ENCODE assay signal across 24 cellular contexts in genomic region chr6:43122146-43122545, GRCh38. TPM values are rescaled to one million over a fixed set of nuclear protein-coding genes. Genes with fewer than 3 reads are reported as not detected.
A peak's percentile ranks its signal among the peaks of the same experiment; 100 is the strongest.
DNase-seq lines count a peak whose midpoint lies in the region; FAIRE-seq and TF ChIP-seq lines count a peak whose summit lies in the region.
"Had no signal": no experiment of that assay in that cellular context is flagged by ENCODE, and none has a peak within 500 bp of the region (broad histone marks: within the 10 kb centered on the region; RNA-seq: fewer than 3 reads in every experiment).

No MANE protein-coding gene starts in this region.

- H3K4me3 Mint-ChIP-seq in mesothelial cell of epicardium = no peak overlapping the region
- H3K4me3 Mint-ChIP-seq: activated B cell treated with CpG ODN at 0.5 μM for 24 hours; activated CD8-positive, alpha-beta T cell treated with anti-CD3 and anti-CD28 coated beads, Interleukin-2, amount 10 ng/mL, durations not matched to agents 7 days and 5 days; activated naive CD8-positive, alpha-beta T cell; CD4-positive, CD25-positive, alpha-beta regulatory T cell had no signal

- H3K36me3 ChIP-seq in left ventricle myocardium inferior = no peaks in the 10 kb centered on the region
- no peaks in the 10 kb centered on the region for H3K36me3 ChIP-seq in mammary epithelial cell (ENCODE audit: insufficient read depth, low read length)
- no peaks in the 10 kb centered on the region for H3K36me3 ChIP-seq in vagina
- no peaks in the 10 kb centered on the region for H3K36me3 ChIP-seq in suprapubic skin
- H3K36me3 ChIP-seq: cardiac muscle cell, pancreas, transverse colon had no signal

- H3K9me3 ChIP-seq in left ventricle myocardium inferior (replicated peaks) (no peaks in the 10 kb centered on the region), mammary epithelial cell (replicated peaks; ENCODE audit: insufficient read depth, low read length) (no peaks in the 10 kb centered on the region), vagina (no peaks in the 10 kb centered on the region), suprapubic skin (no peaks in the 10 kb centered on the region)
- H3K9me3 ChIP-seq: pancreas, transverse colon had no signal

- no peak for FAIRE-seq in RCC 7860 (lab: Jason Lieb, UNC)
- FAIRE-seq: pancreas, small intestine had no signal

- H3K79me2 ChIP-seq in mammary epithelial cell (ENCODE audit: insufficient read depth, low read length) = peaks cover 81% of the 10 kb centered on the region

- intact Hi-C loops in cardiac septum (cut with DNase I) (no loop called here), left ventricle myocardium inferior (cut with micrococcal nuclease) (no loop called here), mammary epithelial cell (cut with micrococcal nuclease) (no loop called here), vagina (cut with DNase I) (loop anchor here (10.0 kb wide), 1 partner anchor 47 kb away; the partner anchor contains the start of gene PTK7)

- no peaks in the 10 kb centered on the region for H3K9me3 Mint-ChIP-seq in mesothelial cell of epicardium
- H3K9me3 Mint-ChIP-seq: activated B cell treated with CpG ODN at 0.5 μM for 24 hours; CD4-positive, CD25-positive, alpha-beta regulatory T cell had no signal

- H3K27me3 ChIP-seq in left ventricle myocardium inferior (ENCODE audit: low read depth) (no peaks in the 10 kb centered on the region), mammary epithelial cell (ENCODE audit: insufficient read depth, low read length) (no peaks in the 10 kb centered on the region), vagina (no peaks in the 10 kb centered on the region), suprapubic skin (no peaks in the 10 kb centered on the region)
- H3K27me3 ChIP-seq: cardiac muscle cell, pancreas, transverse colon had no signal

- H3K4me1 Mint-ChIP-seq in mesothelial cell of epicardium = peaks cover 55% of the 10 kb centered on the region
- H3K4me1 Mint-ChIP-seq: activated B cell treated with CpG ODN at 0.5 μM for 24 hours; CD4-positive, CD25-positive, alpha-beta regulatory T cell had no signal

- in situ Hi-C loops in mammary epithelial cell (cut with MboI; ENCODE audit: low sequenced_read_pairs in 2 of 2) = loop anchor here in 1 of 2 donors (5.0 kb wide), 1 partner anchor 45 kb away; the partner anchor contains the start of gene PTK7

- no peaks in the 10 kb centered on the region for H4K20me1 ChIP-seq in mammary epithelial cell (ENCODE audit: insufficient read depth, low read length)

- TF ChIP-seq CTCF in left ventricle myocardium inferior (IDR thresholded peaks at IDR 0.05; ENCODE audit: borderline replicate concordance) (no peak), mammary epithelial cell (conservative IDR thresholded peaks at IDR 0.05 in 1 of 2, IDR thresholded peaks at IDR 0.05 in 1 of 2; ENCODE audit: extremely low read depth in 1 of 2, insufficient read depth in 1 of 2, low read depth in 1 of 2, low read length in 2 of 2) (no peak), mesothelial cell of epicardium (IDR thresholded peaks at IDR 0.05; ENCODE audit: unreplicated experiment) (no peak), vagina (IDR thresholded peaks at IDR 0.05) (no peak), suprapubic skin (IDR thresholded peaks at IDR 0.05) (no peak)

- TF ChIP-seq POLR2A in vagina (IDR thresholded peaks at IDR 0.05) = no peak
- no peak for TF ChIP-seq POLR2A in suprapubic skin (IDR thresholded peaks at IDR 0.05)

- CTCF ChIA-PET in mammary epithelial cell (lab: Charles Lee; ENCODE audit: low non-redundant PET) = no interaction called here

- H3K9ac ChIP-seq in mammary epithelial cell (ENCODE audit: insufficient read depth, low read length) = no peak overlapping the region

- DNase-seq in cardiac septum (ENCODE audit: low spot score) = peak; percentile 35
- no peak for DNase-seq in left ventricle myocardium inferior
- DNase-seq in mammary epithelial cell = no peak
- no peak for DNase-seq in mesothelial cell of epicardium (ENCODE audit: low spot score in 2 of 2, unreplicated experiment in 2 of 2)
- DNase-seq in vagina (ENCODE audit: extremely low spot score in 2 of 2) = no peak
- DNase-seq in RCC 7860 (ENCODE audit: low spot score) = no peak
- no peak for DNase-seq in suprapubic skin (ENCODE audit: low spot score in 2 of 2)
- no peak for DNase-seq in stimulated activated CD8-positive, alpha-beta memory T cell treated with anti-CD3 and anti-CD28 coated beads, Interleukin-4, amount 100 ng/mL, for 48 hours
- DNase-seq: 8988T; activated B cell treated with CpG ODN at 0.5 μM for 24 hours; activated CD8-positive, alpha-beta T cell treated with anti-CD3 and anti-CD28 coated beads, Interleukin-2, amount 10 ng/mL, durations not matched to agents 7 days and 5 days; CD4-positive, CD25-positive, alpha-beta regulatory T cell; DMS79; effector CD8-positive, alpha-beta T cell; hippocampal formation; NCI-H1048; NCI-H2081; NCI-H510A; pancreas; SHP77 treated with DMSO at 0.1 percent for 48 hours; small intestine; transverse colon had no signal

- WGBS in mammary epithelial cell (ENCODE audit: low coverage, missing lambda C conversion rate) = 100% methylated on average over 1 of the region's 2 CpGs
- 70% methylated on average over 2 of the region's 2 CpGs for WGBS in suprapubic skin

- H3K4me3 ChIP-seq in left ventricle myocardium inferior = no peak overlapping the region
- no peak overlapping the region for H3K4me3 ChIP-seq in mammary epithelial cell (replicated peaks in 1 of 3; ENCODE audit: insufficient read depth in 1 of 3, low read depth in 2 of 3, low read length in 3 of 3)
- no peak overlapping the region for H3K4me3 ChIP-seq in vagina
- no peak overlapping the region for H3K4me3 ChIP-seq in suprapubic skin
- H3K4me3 ChIP-seq: cardiac muscle cell, pancreas, transverse colon had no signal

- TF ChIP-seq EP300 in suprapubic skin (IDR thresholded peaks at IDR 0.05) = no peak

- dilution Hi-C loops in mammary epithelial cell (cut with HindIII; ENCODE audit: low sequenced_read_pairs) = no loop called here

- H3K36me3 Mint-ChIP-seq in mesothelial cell of epicardium = peaks cover 4% of the 10 kb centered on the region
- H3K36me3 Mint-ChIP-seq: activated naive CD8-positive, alpha-beta T cell; CD4-positive, CD25-positive, alpha-beta regulatory T cell had no signal

- BruUV-seq in mammary epithelial cell (replicated peaks; lab: Mats Ljungman, UMichigan) = no TSS peak

- peak overlapping the region; percentile 69 for H3K4me2 ChIP-seq in mammary epithelial cell (ENCODE audit: insufficient read depth, low read depth, low read length)

- H3K27ac ChIP-seq in left ventricle myocardium inferior (replicated peaks) (no peak overlapping the region), mammary epithelial cell (ENCODE audit: insufficient read depth, low read depth, low read length) (peak overlapping the region; percentile 95), vagina (peak overlapping the region; percentile 85), suprapubic skin (no peak overlapping the region)
- H3K27ac ChIP-seq: pancreas had no signal

- no peak overlapping the region for H2AFZ ChIP-seq in mammary epithelial cell (ENCODE audit: low read depth, low read length)

- H3K27me3 Mint-ChIP-seq in mesothelial cell of epicardium (ENCODE audit: low read depth) = no peaks in the 10 kb centered on the region
- H3K27me3 Mint-ChIP-seq: activated naive CD8-positive, alpha-beta T cell; CD4-positive, CD25-positive, alpha-beta regulatory T cell had no signal

- H3K4me1 ChIP-seq in left ventricle myocardium inferior (peaks cover 7% of the 10 kb centered on the region), mammary epithelial cell (ENCODE audit: insufficient read depth, low read length) (peaks cover 56% of the 10 kb centered on the region), vagina (peaks cover 66% of the 10 kb centered on the region), suprapubic skin (peaks cover 50% of the 10 kb centered on the region)
- H3K4me1 ChIP-seq: pancreas had no signal

- H3K27ac Mint-ChIP-seq in mesothelial cell of epicardium = peak overlapping the region; percentile 86
- H3K27ac Mint-ChIP-seq: activated B cell treated with CpG ODN at 0.5 μM for 24 hours; activated CD8-positive, alpha-beta T cell treated with anti-CD3 and anti-CD28 coated beads, Interleukin-2, amount 10 ng/mL, durations not matched to agents 7 days and 5 days; activated naive CD8-positive, alpha-beta T cell; CD4-positive, CD25-positive, alpha-beta regulatory T cell had no signal

RNA-seq across cellular contexts. Expression of gene PTK7, which starts 46.0 kb away (rescaled TPM):
- total RNA-seq in cardiac septum (2.7 TPM), left ventricle myocardium inferior (2.6 TPM), mammary epithelial cell (100 to 1,000 TPM; 141 to 277 TPM), mesothelial cell of epicardium (303 to 313 TPM (median 308 TPM) in 3 replicates), vagina (62.1 TPM), suprapubic skin (10 to 100 TPM; 50.4 to 71.3 (median 66.3) TPM)
- 124 TPM for polyA plus RNA-seq in mammary epithelial cell
- polyA minus RNA-seq in mammary epithelial cell = 118 TPM

RNA-seq across cellular contexts. Expression of gene SRF, which starts 48.9 kb away (rescaled TPM):
- total RNA-seq in cardiac septum (81.2 TPM), left ventricle myocardium inferior (61.8 TPM), mammary epithelial cell (10 to 100 TPM; 35.7 to 41.2 TPM), mesothelial cell of epicardium (52.0 to 52.8 TPM (median 52.2 TPM) in 3 replicates), vagina (28.2 TPM), suprapubic skin (10 to 100 TPM; 19.6 to 33.2 (median 28.9) TPM)
- 33.0 TPM for polyA plus RNA-seq in mammary epithelial cell
- polyA minus RNA-seq in mammary epithelial cell = 41.3 TPM

RNA-seq across cellular contexts. Expression of gene CUL9, which starts 59.9 kb away (rescaled TPM):
- total RNA-seq in cardiac septum = 15.6 TPM
- 14.7 TPM for total RNA-seq in left ventricle myocardium inferior
- 10 to 100 TPM; 25.0 to 48.2 TPM for total RNA-seq in mammary epithelial cell
- polyA plus RNA-seq in mammary epithelial cell = 24.9 TPM
- 34.5 TPM for polyA minus RNA-seq in mammary epithelial cell
- total RNA-seq in mesothelial cell of epicardium = 65.5 to 72.1 TPM (median 71.6 TPM) in 3 replicates
- total RNA-seq in vagina = 49.1 TPM
- 100 to 1,000 TPM in 2 of 4 donors, 10 to 100 TPM in 2; 51.8 to 130 (median 92.4) TPM for total RNA-seq in suprapubic skin

Comparison
In these comparisons a context has a peak if more than half of its experiments do, and no peak if none do; other contexts are left out.
1. H3K27ac ChIP-seq: peak in mammary epithelial cell (single experiment) and vagina (single experiment); none in left ventricle myocardium inferior (single experiment) and suprapubic skin (single experiment).
2. RNA of gene PTK7, which starts 46.0 kb away (total RNA-seq): 303 to 313 TPM in mesothelial cell of epicardium, 141 to 277 TPM in mammary epithelial cell, 50.4 to 71.3 TPM in suprapubic skin and 62.1 TPM in vagina (single experiment); 2.7 TPM in cardiac septum (single experiment) and 2.6 TPM in left ventricle myocardium inferior (single experiment); every median in the first group is over 10 times any median in the second.